1 cellular context compared by ENCODE assay signal in the genomic region with DNA sequence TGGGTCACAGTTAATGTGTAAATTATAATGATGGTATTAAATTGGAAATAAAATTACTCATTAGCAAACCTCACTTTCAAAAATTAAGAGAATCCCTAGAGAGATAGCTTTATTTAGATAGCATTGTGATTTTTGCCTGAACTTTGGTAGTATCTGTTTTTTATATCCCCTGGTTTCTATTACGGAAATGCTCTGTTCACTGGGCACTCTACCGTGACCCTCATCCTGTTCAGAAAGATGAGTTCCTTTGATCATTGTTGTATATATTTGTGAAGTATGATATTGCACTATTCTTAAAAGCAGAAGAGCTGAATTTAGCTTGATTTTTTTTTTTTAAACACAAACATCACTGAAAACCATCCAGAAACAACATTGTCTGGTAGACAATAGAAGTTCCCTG.
TF ChIP-seq lines count a peak whose summit lies in the region.

No MANE protein-coding gene starts in this region.

TF ChIP-seq in GM12878, 131 proteins besides CTCF, POLR2A, EP300 and RAD21 (continued from another document):
- TF ChIP-seq, protein P1, sequence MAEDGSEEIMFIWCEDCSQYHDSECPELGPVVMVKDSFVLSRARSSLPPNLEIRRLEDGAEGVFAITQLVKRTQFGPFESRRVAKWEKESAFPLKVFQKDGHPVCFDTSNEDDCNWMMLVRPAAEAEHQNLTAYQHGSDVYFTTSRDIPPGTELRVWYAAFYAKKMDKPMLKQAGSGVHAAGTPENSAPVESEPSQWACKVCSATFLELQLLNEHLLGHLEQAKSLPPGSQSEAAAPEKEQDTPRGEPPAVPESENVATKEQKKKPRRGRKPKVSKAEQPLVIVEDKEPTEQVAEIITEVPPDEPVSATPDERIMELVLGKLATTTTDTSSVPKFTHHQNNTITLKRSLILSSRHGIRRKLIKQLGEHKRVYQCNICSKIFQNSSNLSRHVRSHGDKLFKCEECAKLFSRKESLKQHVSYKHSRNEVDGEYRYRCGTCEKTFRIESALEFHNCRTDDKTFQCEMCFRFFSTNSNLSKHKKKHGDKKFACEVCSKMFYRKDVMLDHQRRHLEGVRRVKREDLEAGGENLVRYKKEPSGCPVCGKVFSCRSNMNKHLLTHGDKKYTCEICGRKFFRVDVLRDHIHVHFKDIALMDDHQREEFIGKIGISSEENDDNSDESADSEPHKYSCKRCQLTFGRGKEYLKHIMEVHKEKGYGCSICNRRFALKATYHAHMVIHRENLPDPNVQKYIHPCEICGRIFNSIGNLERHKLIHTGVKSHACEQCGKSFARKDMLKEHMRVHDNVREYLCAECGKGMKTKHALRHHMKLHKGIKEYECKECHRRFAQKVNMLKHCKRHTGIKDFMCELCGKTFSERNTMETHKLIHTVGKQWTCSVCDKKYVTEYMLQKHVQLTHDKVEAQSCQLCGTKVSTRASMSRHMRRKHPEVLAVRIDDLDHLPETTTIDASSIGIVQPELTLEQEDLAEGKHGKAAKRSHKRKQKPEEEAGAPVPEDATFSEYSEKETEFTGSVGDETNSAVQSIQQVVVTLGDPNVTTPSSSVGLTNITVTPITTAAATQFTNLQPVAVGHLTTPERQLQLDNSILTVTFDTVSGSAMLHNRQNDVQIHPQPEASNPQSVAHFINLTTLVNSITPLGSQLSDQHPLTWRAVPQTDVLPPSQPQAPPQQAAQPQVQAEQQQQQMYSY (CRISPR knock-in tag; IDR thresholded peaks at IDR 0.05) = no peak
- TF ChIP-seq BMI1 (IDR thresholded peaks at IDR 0.05; ENCODE audit: borderline replicate concordance) (no peak), ZNF384 (IDR thresholded peaks at IDR 0.05; ENCODE audit: borderline replicate concordance, low read depth, low read length) (peak; percentile 25; the same call in 1 of the 2 replicates), STAT3 (IDR thresholded peaks at IDR 0.05; ENCODE audit: low read depth, low read length) (no peak), MYB (IDR thresholded peaks at IDR 0.05; ENCODE audit: borderline replicate concordance, low read depth, low read length) (no peak), HDAC6 (IDR thresholded peaks at IDR 0.05; ENCODE audit: unreplicated experiment) (no peak), MTA2 (IDR thresholded peaks at IDR 0.05; ENCODE audit: low read depth) (peak; percentile 71; the same call in 1 of the 2 replicates), POLR2AphosphoS2 (IDR thresholded peaks at IDR 0.05; ENCODE audit: low read depth, low read length) (no peak), KDM1A (IDR thresholded peaks at IDR 0.05; ENCODE audit: borderline replicate concordance) (no peak), SREBF2 (IDR thresholded peaks at IDR 0.05; ENCODE audit: low read length) (no peak), EED (IDR thresholded peaks at IDR 0.05; ENCODE audit: low read depth) (no peak), MEF2B (IDR thresholded peaks at IDR 0.05; ENCODE audit: partially characterized antibody, poor library complexity, severe bottlenecking) (peak; percentile 54), ZSCAN29 (IDR thresholded peaks at IDR 0.05) (no peak), GATAD2B (conservative IDR thresholded peaks at IDR 0.05; ENCODE audit: low read depth) (no peak), BRCA1 (IDR thresholded peaks at IDR 0.05; ENCODE audit: low read depth, low read length) (no peak), RFX5 (IDR thresholded peaks at IDR 0.05; ENCODE audit: low read depth, low read length) (no peak)
- TF ChIP-seq, protein P2, sequence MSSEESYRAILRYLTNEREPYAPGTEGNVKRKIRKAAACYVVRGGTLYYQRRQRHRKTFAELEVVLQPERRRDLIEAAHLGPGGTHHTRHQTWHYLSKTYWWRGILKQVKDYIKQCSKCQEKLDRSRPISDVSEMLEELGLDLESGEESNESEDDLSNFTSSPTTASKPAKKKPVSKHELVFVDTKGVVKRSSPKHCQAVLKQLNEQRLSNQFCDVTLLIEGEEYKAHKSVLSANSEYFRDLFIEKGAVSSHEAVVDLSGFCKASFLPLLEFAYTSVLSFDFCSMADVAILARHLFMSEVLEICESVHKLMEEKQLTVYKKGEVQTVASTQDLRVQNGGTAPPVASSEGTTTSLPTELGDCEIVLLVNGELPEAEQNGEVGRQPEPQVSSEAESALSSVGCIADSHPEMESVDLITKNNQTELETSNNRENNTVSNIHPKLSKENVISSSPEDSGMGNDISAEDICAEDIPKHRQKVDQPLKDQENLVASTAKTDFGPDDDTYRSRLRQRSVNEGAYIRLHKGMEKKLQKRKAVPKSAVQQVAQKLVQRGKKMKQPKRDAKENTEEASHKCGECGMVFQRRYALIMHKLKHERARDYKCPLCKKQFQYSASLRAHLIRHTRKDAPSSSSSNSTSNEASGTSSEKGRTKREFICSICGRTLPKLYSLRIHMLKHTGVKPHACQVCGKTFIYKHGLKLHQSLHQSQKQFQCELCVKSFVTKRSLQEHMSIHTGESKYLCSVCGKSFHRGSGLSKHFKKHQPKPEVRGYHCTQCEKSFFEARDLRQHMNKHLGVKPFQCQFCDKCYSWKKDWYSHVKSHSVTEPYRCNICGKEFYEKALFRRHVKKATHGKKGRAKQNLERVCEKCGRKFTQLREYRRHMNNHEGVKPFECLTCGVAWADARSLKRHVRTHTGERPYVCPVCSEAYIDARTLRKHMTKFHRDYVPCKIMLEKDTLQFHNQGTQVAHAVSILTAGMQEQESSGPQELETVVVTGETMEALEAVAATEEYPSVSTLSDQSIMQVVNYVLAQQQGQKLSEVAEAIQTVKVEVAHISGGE (CRISPR knock-in tag; IDR thresholded peaks at IDR 0.05) = no peak
- TF ChIP-seq, protein P3, sequence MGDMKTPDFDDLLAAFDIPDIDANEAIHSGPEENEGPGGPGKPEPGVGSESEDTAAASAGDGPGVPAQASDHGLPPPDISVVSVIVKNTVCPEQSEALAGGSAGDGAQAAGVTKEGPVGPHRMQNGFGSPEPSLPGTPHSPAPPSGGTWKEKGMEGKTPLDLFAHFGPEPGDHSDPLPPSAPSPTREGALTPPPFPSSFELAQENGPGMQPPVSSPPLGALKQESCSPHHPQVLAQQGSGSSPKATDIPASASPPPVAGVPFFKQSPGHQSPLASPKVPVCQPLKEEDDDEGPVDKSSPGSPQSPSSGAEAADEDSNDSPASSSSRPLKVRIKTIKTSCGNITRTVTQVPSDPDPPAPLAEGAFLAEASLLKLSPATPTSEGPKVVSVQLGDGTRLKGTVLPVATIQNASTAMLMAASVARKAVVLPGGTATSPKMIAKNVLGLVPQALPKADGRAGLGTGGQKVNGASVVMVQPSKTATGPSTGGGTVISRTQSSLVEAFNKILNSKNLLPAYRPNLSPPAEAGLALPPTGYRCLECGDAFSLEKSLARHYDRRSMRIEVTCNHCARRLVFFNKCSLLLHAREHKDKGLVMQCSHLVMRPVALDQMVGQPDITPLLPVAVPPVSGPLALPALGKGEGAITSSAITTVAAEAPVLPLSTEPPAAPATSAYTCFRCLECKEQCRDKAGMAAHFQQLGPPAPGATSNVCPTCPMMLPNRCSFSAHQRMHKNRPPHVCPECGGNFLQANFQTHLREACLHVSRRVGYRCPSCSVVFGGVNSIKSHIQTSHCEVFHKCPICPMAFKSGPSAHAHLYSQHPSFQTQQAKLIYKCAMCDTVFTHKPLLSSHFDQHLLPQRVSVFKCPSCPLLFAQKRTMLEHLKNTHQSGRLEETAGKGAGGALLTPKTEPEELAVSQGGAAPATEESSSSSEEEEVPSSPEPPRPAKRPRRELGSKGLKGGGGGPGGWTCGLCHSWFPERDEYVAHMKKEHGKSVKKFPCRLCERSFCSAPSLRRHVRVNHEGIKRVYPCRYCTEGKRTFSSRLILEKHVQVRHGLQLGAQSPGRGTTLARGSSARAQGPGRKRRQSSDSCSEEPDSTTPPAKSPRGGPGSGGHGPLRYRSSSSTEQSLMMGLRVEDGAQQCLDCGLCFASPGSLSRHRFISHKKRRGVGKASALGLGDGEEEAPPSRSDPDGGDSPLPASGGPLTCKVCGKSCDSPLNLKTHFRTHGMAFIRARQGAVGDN (IDR thresholded peaks at IDR 0.05) = no peak
- TF ChIP-seq, protein P4, sequence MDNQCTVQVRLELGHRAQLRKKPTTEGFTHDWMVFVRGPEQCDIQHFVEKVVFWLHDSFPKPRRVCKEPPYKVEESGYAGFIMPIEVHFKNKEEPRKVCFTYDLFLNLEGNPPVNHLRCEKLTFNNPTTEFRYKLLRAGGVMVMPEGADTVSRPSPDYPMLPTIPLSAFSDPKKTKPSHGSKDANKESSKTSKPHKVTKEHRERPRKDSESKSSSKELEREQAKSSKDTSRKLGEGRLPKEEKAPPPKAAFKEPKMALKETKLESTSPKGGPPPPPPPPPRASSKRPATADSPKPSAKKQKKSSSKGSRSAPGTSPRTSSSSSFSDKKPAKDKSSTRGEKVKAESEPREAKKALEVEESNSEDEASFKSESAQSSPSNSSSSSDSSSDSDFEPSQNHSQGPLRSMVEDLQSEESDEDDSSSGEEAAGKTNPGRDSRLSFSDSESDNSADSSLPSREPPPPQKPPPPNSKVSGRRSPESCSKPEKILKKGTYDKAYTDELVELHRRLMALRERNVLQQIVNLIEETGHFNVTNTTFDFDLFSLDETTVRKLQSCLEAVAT (IDR thresholded peaks at IDR 0.05) = no peak
- TF ChIP-seq, protein P5, sequence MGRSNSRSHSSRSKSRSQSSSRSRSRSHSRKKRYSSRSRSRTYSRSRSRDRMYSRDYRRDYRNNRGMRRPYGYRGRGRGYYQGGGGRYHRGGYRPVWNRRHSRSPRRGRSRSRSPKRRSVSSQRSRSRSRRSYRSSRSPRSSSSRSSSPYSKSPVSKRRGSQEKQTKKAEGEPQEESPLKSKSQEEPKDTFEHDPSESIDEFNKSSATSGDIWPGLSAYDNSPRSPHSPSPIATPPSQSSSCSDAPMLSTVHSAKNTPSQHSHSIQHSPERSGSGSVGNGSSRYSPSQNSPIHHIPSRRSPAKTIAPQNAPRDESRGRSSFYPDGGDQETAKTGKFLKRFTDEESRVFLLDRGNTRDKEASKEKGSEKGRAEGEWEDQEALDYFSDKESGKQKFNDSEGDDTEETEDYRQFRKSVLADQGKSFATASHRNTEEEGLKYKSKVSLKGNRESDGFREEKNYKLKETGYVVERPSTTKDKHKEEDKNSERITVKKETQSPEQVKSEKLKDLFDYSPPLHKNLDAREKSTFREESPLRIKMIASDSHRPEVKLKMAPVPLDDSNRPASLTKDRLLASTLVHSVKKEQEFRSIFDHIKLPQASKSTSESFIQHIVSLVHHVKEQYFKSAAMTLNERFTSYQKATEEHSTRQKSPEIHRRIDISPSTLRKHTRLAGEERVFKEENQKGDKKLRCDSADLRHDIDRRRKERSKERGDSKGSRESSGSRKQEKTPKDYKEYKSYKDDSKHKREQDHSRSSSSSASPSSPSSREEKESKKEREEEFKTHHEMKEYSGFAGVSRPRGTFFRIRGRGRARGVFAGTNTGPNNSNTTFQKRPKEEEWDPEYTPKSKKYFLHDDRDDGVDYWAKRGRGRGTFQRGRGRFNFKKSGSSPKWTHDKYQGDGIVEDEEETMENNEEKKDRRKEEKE (IDR thresholded peaks at IDR 0.05) = no peak
- TF ChIP-seq, protein P6, sequence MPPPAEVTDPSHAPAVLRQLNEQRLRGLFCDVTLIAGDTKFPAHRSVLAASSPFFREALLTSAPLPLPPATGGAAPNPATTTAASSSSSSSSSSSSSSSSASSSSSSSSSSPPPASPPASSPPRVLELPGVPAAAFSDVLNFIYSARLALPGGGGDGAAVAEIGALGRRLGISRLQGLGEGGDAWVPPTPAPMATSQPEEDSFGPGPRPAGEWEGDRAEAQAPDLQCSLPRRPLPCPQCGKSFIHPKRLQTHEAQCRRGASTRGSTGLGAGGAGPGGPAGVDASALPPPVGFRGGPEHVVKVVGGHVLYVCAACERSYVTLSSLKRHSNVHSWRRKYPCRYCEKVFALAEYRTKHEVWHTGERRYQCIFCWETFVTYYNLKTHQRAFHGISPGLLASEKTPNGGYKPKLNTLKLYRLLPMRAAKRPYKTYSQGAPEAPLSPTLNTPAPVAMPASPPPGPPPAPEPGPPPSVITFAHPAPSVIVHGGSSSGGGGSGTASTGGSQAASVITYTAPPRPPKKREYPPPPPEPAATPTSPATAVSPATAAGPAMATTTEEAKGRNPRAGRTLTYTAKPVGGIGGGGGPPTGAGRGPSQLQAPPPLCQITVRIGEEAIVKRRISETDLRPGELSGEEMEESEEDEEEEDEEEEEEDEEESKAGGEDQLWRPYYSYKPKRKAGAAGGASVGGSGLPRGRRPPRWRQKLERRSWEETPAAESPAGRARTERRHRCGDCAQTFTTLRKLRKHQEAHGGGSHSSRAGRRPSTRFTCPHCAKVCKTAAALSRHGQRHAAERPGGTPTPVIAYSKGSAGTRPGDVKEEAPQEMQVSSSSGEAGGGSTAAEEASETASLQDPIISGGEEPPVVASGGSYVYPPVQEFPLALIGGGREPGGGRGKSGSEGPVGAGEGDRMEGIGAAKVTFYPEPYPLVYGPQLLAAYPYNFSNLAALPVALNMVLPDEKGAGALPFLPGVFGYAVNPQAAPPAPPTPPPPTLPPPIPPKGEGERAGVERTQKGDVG (CRISPR knock-in tag; IDR thresholded peaks at IDR 0.05) = no peak
